11 cellular contexts compared by ENCODE assay signal in genomic region chr2:227608469-227609338, GRCh38. TPM values are rescaled to one million over a fixed set of nuclear protein-coding genes. Genes with fewer than 3 reads are reported as not detected.
DNase-seq lines count a peak whose midpoint lies in the region; ATAC-seq and TF ChIP-seq lines count a peak whose summit lies in the region.
"Had no signal": no experiment of that assay in that cellular context is flagged by ENCODE, and none has a peak within 500 bp of the region (broad histone marks: within the 10 kb centered on the region; RNA-seq: fewer than 3 reads in every experiment).

No MANE protein-coding gene starts in this region.

- no peaks in the 10 kb centered on the region for H3K9me3 ChIP-seq in esophagus squamous epithelium
- H3K9me3 ChIP-seq: breast epithelium had no signal

- DNase-seq in GM10266 (ENCODE audit: extremely low spot score) (peak; percentile 50), NCI-H510A (lab: John Stamatoyannopoulos, UW) (peak; percentile 57), lower leg skin (ENCODE audit: low spot score in 2 of 2) (peak; percentile 26 to 34), esophagus squamous epithelium (lab: John Stamatoyannopoulos, UW) (no peak), HUDEP-2 (lab: John Stamatoyannopoulos, UW; ENCODE audit: unreplicated experiment in 76 of 76) (no peak), ACHN (no peak)
- DNase-seq in stimulated activated CD4-positive, alpha-beta T cell treated with anti-CD3 and anti-CD28 coated beads, Interleukin-4, amount 100 ng/mL, for 24 hours = no peak

- intact Hi-C loops in lower leg skin (cut with DNase I; ENCODE audit: low total_unique reads) (no loop called here), esophagus squamous epithelium (cut with DNase I) (no loop called here)

- no peak for TF ChIP-seq CTCF in GM10266 (IDR thresholded peaks at IDR 0.05; ENCODE audit: control insufficient read depth, insufficient read depth, low read depth, missing control alignments)
- TF ChIP-seq CTCF in lower leg skin (IDR thresholded peaks at IDR 0.05) = no peak
- no peak for TF ChIP-seq CTCF in esophagus squamous epithelium (IDR thresholded peaks at IDR 0.05)

- H3K36me3 ChIP-seq in esophagus squamous epithelium = no peaks in the 10 kb centered on the region
- H3K36me3 ChIP-seq: breast epithelium had no signal

- TF ChIP-seq POLR2A in lower leg skin (IDR thresholded peaks at IDR 0.05) (no peak), esophagus squamous epithelium (IDR thresholded peaks at IDR 0.05) (no peak)

- in situ Hi-C loops in ACHN (cut with HindIII; ENCODE audit: low pct_ligation_motif_present, low pct_unique_long_range_greater_than_20kb, low sequenced_read_pairs) = no loop called here

- H3K27me3 ChIP-seq in esophagus squamous epithelium = peaks cover 0 to 5% (median 0%) of the 10 kb centered on the region in 4 donors
- H3K27me3 ChIP-seq: breast epithelium had no signal

- H3K4me1 ChIP-seq in esophagus squamous epithelium = no peaks in the 10 kb centered on the region
- H3K4me1 ChIP-seq: breast epithelium had no signal

- 70 to 78% methylated on average over 16 of the region's 16 CpGs for WGBS in lower leg skin, 2 donors
- 67 to 69% methylated on average over 5 to 10 of the region's 16 CpGs for WGBS in esophagus squamous epithelium, 2 donors

- peak; percentile 59 for ATAC-seq in GM21526 (IDR thresholded peaks at IDR 0.05; ENCODE audit: low FRiP score, unreplicated experiment)
- ATAC-seq: T-cell had no signal

- H3K4me3 ChIP-seq in lower leg skin (ENCODE audit: low read depth, poor library complexity, severe bottlenecking) (no peak overlapping the region), esophagus squamous epithelium (no peak overlapping the region)
- H3K4me3 ChIP-seq: breast epithelium had no signal

- no peak overlapping the region for H3K27ac ChIP-seq in esophagus squamous epithelium
- H3K27ac ChIP-seq: breast epithelium had no signal

RNA-seq across cellular contexts. Expression of gene SCYGR3, which starts 5.9 kb away (rescaled TPM):
- total RNA-seq in lower leg skin = 1 to 10 TPM in 1 of 4 donors, not detected in 3; 5.7 TPM
- total RNA-seq in esophagus squamous epithelium = not detected
- total RNA-seq: breast epithelium, renal cortical epithelial cell, T-cell had no signal

RNA-seq across cellular contexts. Expression of gene SCYGR4, which starts 8.6 kb away (rescaled TPM):
- total RNA-seq in lower leg skin (1 to 10 TPM in 1 of 4 donors, not detected in 3; 5.1 TPM), esophagus squamous epithelium (not detected)
- total RNA-seq: breast epithelium, renal cortical epithelial cell, T-cell had no signal

RNA-seq across cellular contexts. Expression of gene SCYGR2, which starts 10.0 kb away (rescaled TPM):
- total RNA-seq in lower leg skin (10 to 100 TPM in 1 of 4 donors, not detected in 3; 12.5 TPM), esophagus squamous epithelium (not detected)
- total RNA-seq: breast epithelium, renal cortical epithelial cell, T-cell had no signal

RNA-seq across cellular contexts. Expression of gene SCYGR5, which starts 57.9 kb away (rescaled TPM):
- total RNA-seq in lower leg skin (not detected), esophagus squamous epithelium (not detected)
- total RNA-seq: breast epithelium, renal cortical epithelial cell, T-cell had no signal

Comparison
In these comparisons a context has a peak if more than half of its experiments do, and no peak if none do; other contexts are left out.
1. DNase-seq: peak in GM10266 (single experiment), NCI-H510A (single experiment) and lower leg skin (2 of 2); none in esophagus squamous epithelium (single experiment), HUDEP-2 (0 of 76), stimulated activated CD4-positive, alpha-beta T cell treated with anti-CD3 and anti-CD28 coated beads, Interleukin-4, amount 100 ng/mL, for 24 hours (single experiment) and ACHN (single experiment).